Comparison of ENCODE assay signal across 8 cellular contexts in the genomic region with DNA sequence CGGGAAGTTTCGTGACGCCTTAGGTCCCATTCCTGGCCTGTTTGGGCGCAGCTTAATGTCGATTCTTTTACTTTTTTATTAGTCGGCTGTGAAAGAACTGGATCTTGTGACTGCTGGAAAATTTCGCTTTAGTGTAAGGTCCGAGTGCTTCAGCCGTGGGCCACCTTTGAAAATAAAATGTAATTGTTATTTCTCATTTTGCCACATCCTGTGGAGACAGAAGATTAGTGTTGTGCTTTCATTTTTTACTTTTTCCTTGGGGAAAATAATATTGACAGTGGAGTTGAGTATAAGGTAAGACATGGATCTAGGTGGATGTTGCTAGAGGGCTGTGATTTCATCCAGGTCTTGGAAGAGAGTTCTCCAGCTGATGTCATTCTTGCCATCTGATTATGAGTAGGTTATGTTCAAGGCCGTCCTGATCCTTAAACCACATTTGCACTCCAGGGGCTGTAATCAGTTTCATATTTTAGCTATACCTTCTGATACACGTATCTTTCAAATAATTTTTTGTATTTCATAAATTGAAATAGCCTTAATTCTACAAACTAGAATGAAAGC. TPM values are rescaled to one million over a fixed set of nuclear protein-coding genes. Genes with fewer than 3 reads are reported as not detected.
DNase-seq lines count a peak whose midpoint lies in the region; ATAC-seq and TF ChIP-seq lines count a peak whose summit lies in the region.

No MANE protein-coding gene starts in this region.

- H3K4me3 ChIP-seq in HUES48 (ENCODE audit: low read depth, low read length): peak overlapping the region; percentile 93
- peak overlapping the region; percentile 60 to 80 (median 76) for H3K4me3 ChIP-seq in right lobe of liver

- peak overlapping the region; percentile 46 for H3K27ac ChIP-seq in HUES48 (ENCODE audit: low read depth, low read length)
- H3K27ac ChIP-seq in right lobe of liver: peak overlapping the region; percentile 71 to 89 (median 81)

- intact Hi-C loops in right lobe of liver (cut with DNase I): no loop called here

- CTCF ChIA-PET in HEK293T (lab: Yijun Ruan, JAX): no interaction called here

- H3K9ac ChIP-seq in HUES48 (ENCODE audit: low read depth, low read length): peak overlapping the region; percentile 77

- H3K27me3 Mint-ChIP-seq in brain (peaks cover 31% of the 10 kb centered on the region), type B pancreatic cell (peaks cover 20% of the 10 kb centered on the region)

- H3K4me1 ChIP-seq in HUES48 (ENCODE audit: control insufficient read depth, insufficient read depth, low read length) (peaks cover 9% of the 10 kb centered on the region; the same call in 1 of the 2 replicates), right lobe of liver (peaks cover 0 to 25% (median 6%) of the 10 kb centered on the region in 4 donors)

- H3K27ac Mint-ChIP-seq in brain (peak overlapping the region; percentile 91 to 100 (median 99)), type B pancreatic cell (peak overlapping the region; percentile 99)

- H3K9me3 ChIP-seq in HUES48 (ENCODE audit: control insufficient read depth, insufficient read depth, low read length): no peaks in the 10 kb centered on the region
- no peaks in the 10 kb centered on the region for H3K9me3 ChIP-seq in right lobe of liver

- H3K36me3 Mint-ChIP-seq in brain: peaks cover 15% of the 10 kb centered on the region
- peaks cover 8% of the 10 kb centered on the region for H3K36me3 Mint-ChIP-seq in type B pancreatic cell

- H3K4me3 Mint-ChIP-seq in brain (peak overlapping the region; percentile 98 to 100 (median 99)), type B pancreatic cell (peak overlapping the region; percentile 100)

- 1% methylated on average over 11 of the region's 11 CpGs for WGBS in right lobe of liver (ENCODE audit: insufficient coverage, low coverage, low lambda C conversion rate, missing lambda C conversion rate)

- H3K9me3 Mint-ChIP-seq in brain (peaks cover 0 to 7% (median 0%) of the 10 kb centered on the region in 5 experiments), type B pancreatic cell (no peaks in the 10 kb centered on the region)

- ATAC-seq in right lobe of liver: peak in 1 of 4 donors; percentile 22

- DNase-seq in A172 (ENCODE audit: low spot score): peak; percentile 18
- no peak for DNase-seq in right lobe of liver
- no peak for DNase-seq in type B pancreatic cell (ENCODE audit: extremely low spot score, unreplicated experiment)
- no peak for DNase-seq in NCI-H1436 (lab: John Stamatoyannopoulos, UW)
- no peak for DNase-seq in HEK293T (ENCODE audit: extremely low spot score)
- DNase-seq in ecto neural progenitor cell (ENCODE audit: low spot score): no peak

- no peak for TF ChIP-seq CTCF in brain (conservative IDR thresholded peaks at IDR 0.05)
- no peak for TF ChIP-seq CTCF in right lobe of liver (IDR thresholded peaks at IDR 0.05)
- no peak for TF ChIP-seq CTCF in type B pancreatic cell (conservative IDR thresholded peaks at IDR 0.05)

- H3K36me3 ChIP-seq in HUES48 (ENCODE audit: control insufficient read depth, insufficient read depth, low read length) (peaks cover 7% of the 10 kb centered on the region), right lobe of liver (peaks cover 0 to under 1% (median 0%) of the 10 kb centered on the region in 4 donors)

- POLR2A ChIA-PET in HEK293T (lab: Yijun Ruan, JAX): interaction anchor here (1.3 to 2.1 kb wide), 5 partner anchors 9 to 144 kb away, joined by 3 to 11 read pairs (median 6); no protein-coding TSS in a partner anchor

- H3K4me1 Mint-ChIP-seq in brain (peaks cover 62% of the 10 kb centered on the region), type B pancreatic cell (ENCODE audit: unreplicated experiment) (peaks cover 27% of the 10 kb centered on the region)

- TF ChIP-seq POLR2A in right lobe of liver (IDR thresholded peaks at IDR 0.05): no peak

- H3K27me3 ChIP-seq in HUES48 (ENCODE audit: control insufficient read depth, insufficient read depth, low read length) (no peaks in the 10 kb centered on the region), right lobe of liver (no peaks in the 10 kb centered on the region)

TF ChIP-seq in HEK293T, 16 proteins besides CTCF, POLR2A, EP300 and RAD21:
- TF ChIP-seq NFRKB (IDR thresholded peaks at IDR 0.05): no peak
- TF ChIP-seq, protein P1, sequence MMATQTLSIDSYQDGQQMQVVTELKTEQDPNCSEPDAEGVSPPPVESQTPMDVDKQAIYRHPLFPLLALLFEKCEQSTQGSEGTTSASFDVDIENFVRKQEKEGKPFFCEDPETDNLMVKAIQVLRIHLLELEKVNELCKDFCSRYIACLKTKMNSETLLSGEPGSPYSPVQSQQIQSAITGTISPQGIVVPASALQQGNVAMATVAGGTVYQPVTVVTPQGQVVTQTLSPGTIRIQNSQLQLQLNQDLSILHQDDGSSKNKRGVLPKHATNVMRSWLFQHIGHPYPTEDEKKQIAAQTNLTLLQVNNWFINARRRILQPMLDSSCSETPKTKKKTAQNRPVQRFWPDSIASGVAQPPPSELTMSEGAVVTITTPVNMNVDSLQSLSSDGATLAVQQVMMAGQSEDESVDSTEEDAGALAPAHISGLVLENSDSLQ (IDR thresholded peaks at IDR 0.05): no peak
- TF ChIP-seq ZNF384 (IDR thresholded peaks at IDR 0.05): no peak
- TF ChIP-seq ARNT (IDR thresholded peaks at IDR 0.05): no peak
- no peak for TF ChIP-seq LEF1 (IDR thresholded peaks at IDR 0.05; ENCODE audit: borderline replicate concordance)
- no peak for TF ChIP-seq FOXM1 (IDR thresholded peaks at IDR 0.05; ENCODE audit: borderline replicate concordance)
- no peak for TF ChIP-seq BHLHE40 (IDR thresholded peaks at IDR 0.05; ENCODE audit: borderline replicate concordance)
TF ChIP-seq in HEK293T: peak in this region for 0.

RNA-seq across cellular contexts. Expression of a gene that starts 0.9 kb away (rescaled TPM):
- total RNA-seq in A172 (2014; rRNA removed; shearing (Covaris generic)): 79.9 and 80.2 TPM in 2 replicates
- polyA plus RNA-seq in brain (ENCODE audit: insufficient read depth, low read depth, low replicate concordance): 42.7 TPM
- 10 to 100 TPM; 25.6 to 66.1 (median 53.3) TPM for total RNA-seq in right lobe of liver
- total RNA-seq in type B pancreatic cell (ENCODE audit: low replicate concordance): 81.8 and 112 TPM in 2 replicates
